Comparison of ENCODE assay signal across 19 cellular contexts in the genomic region with DNA sequence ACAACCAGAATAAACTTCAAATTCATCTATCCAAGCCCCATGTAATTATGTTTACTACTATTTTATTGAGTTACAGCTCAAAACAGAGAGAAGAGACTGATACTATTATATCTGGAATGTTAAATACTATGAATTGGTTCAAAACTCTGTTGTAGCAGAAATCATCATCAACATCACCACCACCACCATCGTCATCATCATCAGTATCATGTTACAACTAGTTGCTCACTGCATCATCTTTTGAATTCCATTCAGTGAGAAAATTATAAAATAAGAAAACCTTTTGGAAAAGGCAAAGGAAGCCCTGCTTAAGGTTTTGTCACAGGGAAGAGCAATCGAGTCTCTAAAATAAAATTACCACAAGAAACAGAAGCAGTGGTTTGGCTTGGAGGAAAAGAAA. TPM values are rescaled to one million over a fixed set of nuclear protein-coding genes. Genes with fewer than 3 reads are reported as not detected.
DNase-seq lines count a peak whose midpoint lies in the region; ATAC-seq and TF ChIP-seq lines count a peak whose summit lies in the region.
"Had no signal": no experiment of that assay in that cellular context is flagged by ENCODE, and none has a peak within 500 bp of the region (broad histone marks: within the 10 kb centered on the region; RNA-seq: fewer than 3 reads in every experiment).

No MANE protein-coding gene starts in this region.

- peaks cover 66% of the 10 kb centered on the region for H3K4me1 Mint-ChIP-seq in activated T-cell treated with anti-CD3 and anti-CD28 coated beads, Interleukin-2, amount 50 U/mL, for 72 hours (ENCODE audit: low read depth)
- peaks cover 63% of the 10 kb centered on the region for H3K4me1 Mint-ChIP-seq in activated T-cell treated with anti-CD3 and anti-CD28 coated beads, Interleukin-2, amount 50 U/mL, for 24 hours (ENCODE audit: low read depth)
- H3K4me1 Mint-ChIP-seq in osteocyte (ENCODE audit: unreplicated experiment) = peaks cover 35% of the 10 kb centered on the region
- peaks cover 8 to 34% of the 10 kb centered on the region in 2 donors for H3K4me1 Mint-ChIP-seq in natural killer cell treated with Interleukin-12 subunit alpha and Interleukin-12 subunit beta and Interleukin-15 and Interleukin-18, amount 100 ng/mL, for 72 hours (ENCODE audit: low read depth in 2 of 2)

- peak overlapping the region; percentile 17 for H3K27ac Mint-ChIP-seq in activated T-cell treated with anti-CD3 and anti-CD28 coated beads, Interleukin-2, amount 50 U/mL, for 72 hours
- H3K27ac Mint-ChIP-seq in activated T-cell treated with anti-CD3 and anti-CD28 coated beads, Interleukin-2, amount 50 U/mL, for 24 hours = no peak overlapping the region
- H3K27ac Mint-ChIP-seq in osteocyte (ENCODE audit: unreplicated experiment) = peak overlapping the region; percentile 46
- H3K27ac Mint-ChIP-seq in natural killer cell treated with Interleukin-12 subunit alpha and Interleukin-12 subunit beta and Interleukin-15 and Interleukin-18, amount 100 ng/mL, for 72 hours = no peak overlapping the region

- peak overlapping the region in 1 of 2 donors; percentile 23 for H3K4me3 Mint-ChIP-seq in activated T-cell treated with anti-CD3 and anti-CD28 coated beads, Interleukin-2, amount 50 U/mL, for 72 hours
- no peak overlapping the region for H3K4me3 Mint-ChIP-seq in activated T-cell treated with anti-CD3 and anti-CD28 coated beads, Interleukin-2, amount 50 U/mL, for 24 hours
- H3K4me3 Mint-ChIP-seq in osteocyte (ENCODE audit: unreplicated experiment) = no peak overlapping the region
- no peak overlapping the region for H3K4me3 Mint-ChIP-seq in natural killer cell treated with Interleukin-12 subunit alpha and Interleukin-12 subunit beta and Interleukin-15 and Interleukin-18, amount 100 ng/mL, for 72 hours

- peaks cover 6 to 8% of the 10 kb centered on the region in 2 donors for H3K9me3 Mint-ChIP-seq in activated T-cell treated with anti-CD3 and anti-CD28 coated beads, Interleukin-2, amount 50 U/mL, for 72 hours
- H3K9me3 Mint-ChIP-seq in activated T-cell treated with anti-CD3 and anti-CD28 coated beads, Interleukin-2, amount 50 U/mL, for 24 hours = peaks cover 11% of the 10 kb centered on the region
- H3K9me3 Mint-ChIP-seq in osteocyte (ENCODE audit: unreplicated experiment) = peaks cover 10% of the 10 kb centered on the region
- no peaks in the 10 kb centered on the region for H3K9me3 Mint-ChIP-seq in natural killer cell treated with Interleukin-12 subunit alpha and Interleukin-12 subunit beta and Interleukin-15 and Interleukin-18, amount 100 ng/mL, for 72 hours

- no peaks in the 10 kb centered on the region for H3K27me3 Mint-ChIP-seq in activated T-cell treated with anti-CD3 and anti-CD28 coated beads, Interleukin-2, amount 50 U/mL, for 72 hours (ENCODE audit: low read depth)
- no peaks in the 10 kb centered on the region for H3K27me3 Mint-ChIP-seq in activated T-cell treated with anti-CD3 and anti-CD28 coated beads, Interleukin-2, amount 50 U/mL, for 24 hours
- H3K27me3 Mint-ChIP-seq in osteocyte (ENCODE audit: unreplicated experiment) = no peaks in the 10 kb centered on the region
- H3K27me3 Mint-ChIP-seq in natural killer cell treated with Interleukin-12 subunit alpha and Interleukin-12 subunit beta and Interleukin-15 and Interleukin-18, amount 100 ng/mL, for 72 hours = no peaks in the 10 kb centered on the region

- no peak for TF ChIP-seq CTCF in choroid plexus epithelial cell (conservative IDR thresholded peaks at IDR 0.05; ENCODE audit: low read depth, low read length)
- TF ChIP-seq CTCF in osteocyte (IDR thresholded peaks at IDR 0.05) = no peak

- no peak overlapping the region for H3K4me3 ChIP-seq in choroid plexus epithelial cell (ENCODE audit: low read depth, low read length)

- H3K36me3 Mint-ChIP-seq in activated T-cell treated with anti-CD3 and anti-CD28 coated beads, Interleukin-2, amount 50 U/mL, for 72 hours (ENCODE audit: insufficient read depth in 2 of 2) = peaks cover 9 to 16% of the 10 kb centered on the region in 2 donors
- H3K36me3 Mint-ChIP-seq in activated T-cell treated with anti-CD3 and anti-CD28 coated beads, Interleukin-2, amount 50 U/mL, for 24 hours (ENCODE audit: low read depth) = peaks cover 13% of the 10 kb centered on the region
- H3K36me3 Mint-ChIP-seq in osteocyte (ENCODE audit: unreplicated experiment) = no peaks in the 10 kb centered on the region
- H3K36me3 Mint-ChIP-seq in natural killer cell treated with Interleukin-12 subunit alpha and Interleukin-12 subunit beta and Interleukin-15 and Interleukin-18, amount 100 ng/mL, for 72 hours = peaks cover 12% of the 10 kb centered on the region

- no peak for ATAC-seq in activated T-cell treated with anti-CD3 and anti-CD28 coated beads, Interleukin-2, amount 50 U/mL, for 72 hours (replicated peaks in 1 of 2)
- ATAC-seq in GM18870 (IDR thresholded peaks at IDR 0.05; ENCODE audit: unreplicated experiment) (no peak), GM18909 (IDR thresholded peaks at IDR 0.05; ENCODE audit: poor library complexity, unreplicated experiment) (no peak)
- ATAC-seq in natural killer cell treated with Interleukin-12 subunit alpha and Interleukin-12 subunit beta and Interleukin-15 and Interleukin-18, amount 100 ng/mL, for 72 hours = no peak

- no peak for DNase-seq in activated T-cell treated with anti-CD3 and anti-CD28 coated beads, Interleukin-2, amount 50 U/mL, for 72 hours
- DNase-seq in activated T-cell treated with anti-CD3 and anti-CD28 coated beads, Interleukin-2, amount 50 U/mL, for 24 hours = no peak
- DNase-seq in LHCN-M2 (ENCODE audit: low read depth) = peak; percentile 42
- peak; percentile 25 for DNase-seq in choroid plexus epithelial cell (ENCODE audit: low read depth)
- DNase-seq in osteocyte (ENCODE audit: extremely low spot score, unreplicated experiment) = no peak
- no peak for DNase-seq in natural killer cell treated with Interleukin-12 subunit alpha and Interleukin-12 subunit beta and Interleukin-15 and Interleukin-18, amount 100 ng/mL, for 72 hours (ENCODE audit: low spot score)
- DNase-seq: 8988T, C1 segment of cervical spinal cord, DND-41, GF-D8, GOT3, MM.1S, NCI-H1105, NCI-H187, NCI-H2171 treated with DMSO at 0.1 percent for 48 hours, NCI-H510A, NCI-H82 had no signal

RNA-seq across cellular contexts. Expression of a gene that starts 36.2 kb away (rescaled TPM):
- total RNA-seq in activated T-cell treated with anti-CD3 and anti-CD28 coated beads, Interleukin-2, amount 50 U/mL, for 72 hours = 10 to 100 TPM; 13.4 to 14.0 TPM
- total RNA-seq in LHCN-M2 (2014; rRNA removed) (0.26 TPM in 1 of 2 replicates, not detected in the other), osteocyte (not detected in 2 replicates)
- 0.01 TPM for polyA plus RNA-seq in LHCN-M2 (2012)
- 10 to 100 TPM in 1 of 2 donors, 1 to 10 TPM in 1; 3.8 to 44.2 TPM for total RNA-seq in natural killer cell treated with Interleukin-12 subunit alpha and Interleukin-12 subunit beta and Interleukin-15 and Interleukin-18, amount 100 ng/mL, for 72 hours

Comparison
In these comparisons a context has a peak if more than half of its experiments do, and no peak if none do; other contexts are left out.
1. H3K27ac Mint-ChIP-seq: peak in activated T-cell treated with anti-CD3 and anti-CD28 coated beads, Interleukin-2, amount 50 U/mL, for 72 hours (single experiment) and osteocyte (single experiment); none in activated T-cell treated with anti-CD3 and anti-CD28 coated beads, Interleukin-2, amount 50 U/mL, for 24 hours (single experiment) and natural killer cell treated with Interleukin-12 subunit alpha and Interleukin-12 subunit beta and Interleukin-15 and Interleukin-18, amount 100 ng/mL, for 72 hours (0 of 2).
2. DNase-seq: peak in LHCN-M2 (single experiment) and choroid plexus epithelial cell (single experiment); none in activated T-cell treated with anti-CD3 and anti-CD28 coated beads, Interleukin-2, amount 50 U/mL, for 72 hours (0 of 2), activated T-cell treated with anti-CD3 and anti-CD28 coated beads, Interleukin-2, amount 50 U/mL, for 24 hours (single experiment), osteocyte (single experiment) and natural killer cell treated with Interleukin-12 subunit alpha and Interleukin-12 subunit beta and Interleukin-15 and Interleukin-18, amount 100 ng/mL, for 72 hours (single experiment).